Comparison of ENCODE assay signal across 1 cellular context in the genomic region with DNA sequence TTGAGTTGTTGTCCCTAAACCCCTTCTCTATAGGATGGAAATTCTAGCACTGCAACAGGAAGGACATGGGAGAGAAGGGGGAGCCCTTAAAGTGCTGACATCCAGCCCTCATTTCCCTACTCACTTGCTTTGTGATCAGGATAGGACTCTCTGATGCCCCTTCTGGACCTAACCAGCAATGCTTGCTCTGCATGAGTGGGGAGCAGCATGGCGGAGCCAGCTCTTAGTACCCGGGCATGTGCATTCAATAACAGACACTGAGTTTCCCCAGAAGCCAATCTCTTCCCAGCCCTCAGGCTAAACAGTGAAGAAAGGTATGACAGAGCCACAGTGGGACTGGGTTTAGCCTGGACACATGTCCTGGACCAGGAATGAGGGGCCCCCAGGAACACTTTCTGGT.
TF ChIP-seq lines count a peak whose summit lies in the region.

No MANE protein-coding gene starts in this region.

TF ChIP-seq in HepG2, 621 proteins besides CTCF, POLR2A, EP300 and RAD21:
- TF ChIP-seq, protein P1, sequence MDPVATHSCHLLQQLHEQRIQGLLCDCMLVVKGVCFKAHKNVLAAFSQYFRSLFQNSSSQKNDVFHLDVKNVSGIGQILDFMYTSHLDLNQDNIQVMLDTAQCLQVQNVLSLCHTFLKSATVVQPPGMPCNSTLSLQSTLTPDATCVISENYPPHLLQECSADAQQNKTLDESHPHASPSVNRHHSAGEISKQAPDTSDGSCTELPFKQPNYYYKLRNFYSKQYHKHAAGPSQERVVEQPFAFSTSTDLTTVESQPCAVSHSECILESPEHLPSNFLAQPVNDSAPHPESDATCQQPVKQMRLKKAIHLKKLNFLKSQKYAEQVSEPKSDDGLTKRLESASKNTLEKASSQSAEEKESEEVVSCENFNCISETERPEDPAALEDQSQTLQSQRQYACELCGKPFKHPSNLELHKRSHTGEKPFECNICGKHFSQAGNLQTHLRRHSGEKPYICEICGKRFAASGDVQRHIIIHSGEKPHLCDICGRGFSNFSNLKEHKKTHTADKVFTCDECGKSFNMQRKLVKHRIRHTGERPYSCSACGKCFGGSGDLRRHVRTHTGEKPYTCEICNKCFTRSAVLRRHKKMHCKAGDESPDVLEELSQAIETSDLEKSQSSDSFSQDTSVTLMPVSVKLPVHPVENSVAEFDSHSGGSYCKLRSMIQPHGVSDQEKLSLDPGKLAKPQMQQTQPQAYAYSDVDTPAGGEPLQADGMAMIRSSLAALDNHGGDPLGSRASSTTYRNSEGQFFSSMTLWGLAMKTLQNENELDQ (CRISPR knock-in tag; IDR thresholded peaks at IDR 0.05; ENCODE audit: borderline replicate concordance), result no peak
- no peak for TF ChIP-seq ZNF256 (CRISPR knock-in tag; conservative IDR thresholded peaks at IDR 0.05)
- TF ChIP-seq ZNF24 (IDR thresholded peaks at IDR 0.05), result no peak
- TF ChIP-seq JUNB (CRISPR knock-in tag; IDR thresholded peaks at IDR 0.05; ENCODE audit: borderline replicate concordance), result no peak
- TF ChIP-seq MED13 (CRISPR knock-in tag; IDR thresholded peaks at IDR 0.05), result no peak
- TF ChIP-seq, protein P2, sequence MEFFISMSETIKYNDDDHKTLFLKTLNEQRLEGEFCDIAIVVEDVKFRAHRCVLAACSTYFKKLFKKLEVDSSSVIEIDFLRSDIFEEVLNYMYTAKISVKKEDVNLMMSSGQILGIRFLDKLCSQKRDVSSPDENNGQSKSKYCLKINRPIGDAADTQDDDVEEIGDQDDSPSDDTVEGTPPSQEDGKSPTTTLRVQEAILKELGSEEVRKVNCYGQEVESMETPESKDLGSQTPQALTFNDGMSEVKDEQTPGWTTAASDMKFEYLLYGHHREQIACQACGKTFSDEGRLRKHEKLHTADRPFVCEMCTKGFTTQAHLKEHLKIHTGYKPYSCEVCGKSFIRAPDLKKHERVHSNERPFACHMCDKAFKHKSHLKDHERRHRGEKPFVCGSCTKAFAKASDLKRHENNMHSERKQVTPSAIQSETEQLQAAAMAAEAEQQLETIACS (CRISPR knock-in tag; IDR thresholded peaks at IDR 0.05), result no peak
- TF ChIP-seq, protein P3, sequence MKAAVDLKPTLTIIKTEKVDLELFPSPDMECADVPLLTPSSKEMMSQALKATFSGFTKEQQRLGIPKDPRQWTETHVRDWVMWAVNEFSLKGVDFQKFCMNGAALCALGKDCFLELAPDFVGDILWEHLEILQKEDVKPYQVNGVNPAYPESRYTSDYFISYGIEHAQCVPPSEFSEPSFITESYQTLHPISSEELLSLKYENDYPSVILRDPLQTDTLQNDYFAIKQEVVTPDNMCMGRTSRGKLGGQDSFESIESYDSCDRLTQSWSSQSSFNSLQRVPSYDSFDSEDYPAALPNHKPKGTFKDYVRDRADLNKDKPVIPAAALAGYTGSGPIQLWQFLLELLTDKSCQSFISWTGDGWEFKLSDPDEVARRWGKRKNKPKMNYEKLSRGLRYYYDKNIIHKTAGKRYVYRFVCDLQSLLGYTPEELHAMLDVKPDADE (CRISPR knock-in tag; IDR thresholded peaks at IDR 0.05), result no peak
- no peak for TF ChIP-seq HDAC2 (CRISPR knock-in tag; IDR thresholded peaks at IDR 0.05)
- TF ChIP-seq FOXM1 (CRISPR knock-in tag; IDR thresholded peaks at IDR 0.05), result no peak
- no peak for TF ChIP-seq SNAI1 (CRISPR knock-in tag; IDR thresholded peaks at IDR 0.05; ENCODE audit: borderline replicate concordance)
- no peak for TF ChIP-seq U2AF1 (optimal IDR thresholded peaks at IDR 0.05; ENCODE audit: low read depth, low read length)
- TF ChIP-seq, protein P4, sequence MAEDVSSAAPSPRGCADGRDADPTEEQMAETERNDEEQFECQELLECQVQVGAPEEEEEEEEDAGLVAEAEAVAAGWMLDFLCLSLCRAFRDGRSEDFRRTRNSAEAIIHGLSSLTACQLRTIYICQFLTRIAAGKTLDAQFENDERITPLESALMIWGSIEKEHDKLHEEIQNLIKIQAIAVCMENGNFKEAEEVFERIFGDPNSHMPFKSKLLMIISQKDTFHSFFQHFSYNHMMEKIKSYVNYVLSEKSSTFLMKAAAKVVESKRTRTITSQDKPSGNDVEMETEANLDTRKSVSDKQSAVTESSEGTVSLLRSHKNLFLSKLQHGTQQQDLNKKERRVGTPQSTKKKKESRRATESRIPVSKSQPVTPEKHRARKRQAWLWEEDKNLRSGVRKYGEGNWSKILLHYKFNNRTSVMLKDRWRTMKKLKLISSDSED (CRISPR knock-in tag; IDR thresholded peaks at IDR 0.05), result no peak
- TF ChIP-seq MAFG (CRISPR knock-in tag; IDR thresholded peaks at IDR 0.05), result no peak
- TF ChIP-seq, protein P5, sequence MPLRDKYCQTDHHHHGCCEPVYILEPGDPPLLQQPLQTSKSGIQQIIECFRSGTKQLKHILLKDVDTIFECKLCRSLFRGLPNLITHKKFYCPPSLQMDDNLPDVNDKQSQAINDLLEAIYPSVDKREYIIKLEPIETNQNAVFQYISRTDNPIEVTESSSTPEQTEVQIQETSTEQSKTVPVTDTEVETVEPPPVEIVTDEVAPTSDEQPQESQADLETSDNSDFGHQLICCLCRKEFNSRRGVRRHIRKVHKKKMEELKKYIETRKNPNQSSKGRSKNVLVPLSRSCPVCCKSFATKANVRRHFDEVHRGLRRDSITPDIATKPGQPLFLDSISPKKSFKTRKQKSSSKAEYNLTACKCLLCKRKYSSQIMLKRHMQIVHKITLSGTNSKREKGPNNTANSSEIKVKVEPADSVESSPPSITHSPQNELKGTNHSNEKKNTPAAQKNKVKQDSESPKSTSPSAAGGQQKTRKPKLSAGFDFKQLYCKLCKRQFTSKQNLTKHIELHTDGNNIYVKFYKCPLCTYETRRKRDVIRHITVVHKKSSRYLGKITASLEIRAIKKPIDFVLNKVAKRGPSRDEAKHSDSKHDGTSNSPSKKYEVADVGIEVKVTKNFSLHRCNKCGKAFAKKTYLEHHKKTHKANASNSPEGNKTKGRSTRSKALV (CRISPR knock-in tag; IDR thresholded peaks at IDR 0.05), result no peak
- TF ChIP-seq POLR2AphosphoS2 (IDR thresholded peaks at IDR 0.05; ENCODE audit: low read depth, low read length), result no peak
- no peak for TF ChIP-seq PHB2 (IDR thresholded peaks at IDR 0.05; ENCODE audit: partially characterized antibody)
- no peak for TF ChIP-seq CCDC6 (CRISPR knock-in tag; IDR thresholded peaks at IDR 0.05)
- no peak for TF ChIP-seq KLF16 (CRISPR knock-in tag; IDR thresholded peaks at IDR 0.05)
- TF ChIP-seq ATM (IDR thresholded peaks at IDR 0.05; ENCODE audit: borderline replicate concordance), result no peak
- no peak for TF ChIP-seq NCOR1 (IDR thresholded peaks at IDR 0.05; ENCODE audit: borderline replicate concordance, low read length)
